ENCODE assay signal across 10 cellular contexts in genomic region chr20:43925786-43926185, GRCh38. TPM values are rescaled to one million over a fixed set of nuclear protein-coding genes. Genes with fewer than 3 reads are reported as not detected.
A peak's percentile ranks its signal among the peaks of the same experiment; 100 is the strongest.
DNase-seq lines count a peak whose midpoint lies in the region; ATAC-seq and TF ChIP-seq lines count a peak whose summit lies in the region.
"Had no signal": no experiment of that assay in that cellular context is flagged by ENCODE, and none has a peak within 500 bp of the region (broad histone marks: within the 10 kb centered on the region; RNA-seq: fewer than 3 reads in every experiment).

No MANE protein-coding gene starts in this region.

- DNase-seq in BJ (ENCODE audit: low read depth), result no peak
- peak; percentile 68 for DNase-seq in RPMI8226
- peak; percentile 46 for DNase-seq in fibroblast of mammary gland (ENCODE audit: low read depth)
- DNase-seq in BE2C, result no peak
- no peak for DNase-seq in activated CD8-positive, alpha-beta memory T cell treated with anti-CD3 and anti-CD28 coated beads, Interleukin-2, amount 50 U/mL, for 48 hours
- DNase-seq: NCI-H1694 had no signal

- H3K27me3 ChIP-seq in BJ (ENCODE audit: control insufficient read depth, insufficient read depth, low read length) (no peaks in the 10 kb centered on the region), BE2C (no peaks in the 10 kb centered on the region; the same call in 1 of the 2 replicates)
- H3K27me3 ChIP-seq: tibial nerve had no signal

- ATAC-seq in GM19463 (IDR thresholded peaks at IDR 0.05; ENCODE audit: unreplicated experiment), result peak; percentile 43
- ATAC-seq in HG03159 (IDR thresholded peaks at IDR 0.05; ENCODE audit: unreplicated experiment), result no peak
- no peak for ATAC-seq in activated CD4-positive, CD25-positive, alpha-beta regulatory T cell treated with anti-CD3 and anti-CD28 coated beads, Interleukin-2, amount 50 U/mL, for 24 hours

- POLR2A ChIA-PET in BJ (lab: Charles Lee), result interaction anchor here (0.6 kb wide), 1 partner anchor 11 kb away, joined by 3 read pairs; no protein-coding TSS in a partner anchor

- no peaks in the 10 kb centered on the region for H3K9me3 ChIP-seq in BE2C
- H3K9me3 ChIP-seq: tibial nerve had no signal

- peak; percentile 10; the same call in 1 of the 2 replicates for TF ChIP-seq CTCF in BJ (IDR thresholded peaks at IDR 0.05; ENCODE audit: insufficient read depth, low read depth, low read length)
- TF ChIP-seq CTCF in fibroblast of mammary gland (conservative IDR thresholded peaks at IDR 0.05; ENCODE audit: control insufficient read depth, insufficient read depth, low read depth, low read length), result no peak
- TF ChIP-seq CTCF in BE2C (IDR thresholded peaks at IDR 0.05; ENCODE audit: low read depth, low read length), result no peak

- 0 out of 2 replicates have a peak, but pooled peaks cover 2% of the 10 kb centered on the region for H3K4me1 ChIP-seq in BE2C
- H3K4me1 ChIP-seq: tibial nerve had no signal

- H3K36me3 ChIP-seq in BJ (ENCODE audit: control insufficient read depth, insufficient read depth, low read length) (no peaks in the 10 kb centered on the region), BE2C (no peaks in the 10 kb centered on the region)
- H3K36me3 ChIP-seq: tibial nerve had no signal

- H3K4me3 ChIP-seq in BJ (ENCODE audit: low read depth, low read length) (no peak overlapping the region), fibroblast of mammary gland (ENCODE audit: control insufficient read depth, low read depth, low read length) (no peak overlapping the region), BE2C (ENCODE audit: low read depth, low read length) (no peak overlapping the region)
- H3K4me3 ChIP-seq: tibial nerve had no signal

- CTCF ChIA-PET in BJ (lab: Yijun Ruan, JAX), result interaction anchor here (1.0 to 1.5 kb wide), 4 partner anchors 9 to 156 kb away, joined by 4 read pairs; no protein-coding TSS in a partner anchor

RNA-seq across cellular contexts. Expression of gene TOX2, which starts 11.1 kb away (rescaled TPM):
- 4.3 and 7.6 TPM in 2 replicates for polyA plus RNA-seq in BJ (2011; rRNA removed)
- 5.5 and 7.2 TPM in 2 replicates for polyA minus RNA-seq in BJ (2011; rRNA and poly(A)+ RNA removed)
- polyA plus RNA-seq in BE2C (2012; ENCODE audit: insufficient read depth, insufficient read length, low read depth), result 28.3 TPM

Comparison
In these comparisons a context has a peak if more than half of its experiments do, and no peak if none do; other contexts are left out.
1. DNase-seq: peak in RPMI8226 (single experiment) and fibroblast of mammary gland (single experiment); none in BJ (single experiment), BE2C (single experiment) and activated CD8-positive, alpha-beta memory T cell treated with anti-CD3 and anti-CD28 coated beads, Interleukin-2, amount 50 U/mL, for 48 hours (single experiment).